Comparison of ENCODE assay signal across 18 cellular contexts in the genomic region with DNA sequence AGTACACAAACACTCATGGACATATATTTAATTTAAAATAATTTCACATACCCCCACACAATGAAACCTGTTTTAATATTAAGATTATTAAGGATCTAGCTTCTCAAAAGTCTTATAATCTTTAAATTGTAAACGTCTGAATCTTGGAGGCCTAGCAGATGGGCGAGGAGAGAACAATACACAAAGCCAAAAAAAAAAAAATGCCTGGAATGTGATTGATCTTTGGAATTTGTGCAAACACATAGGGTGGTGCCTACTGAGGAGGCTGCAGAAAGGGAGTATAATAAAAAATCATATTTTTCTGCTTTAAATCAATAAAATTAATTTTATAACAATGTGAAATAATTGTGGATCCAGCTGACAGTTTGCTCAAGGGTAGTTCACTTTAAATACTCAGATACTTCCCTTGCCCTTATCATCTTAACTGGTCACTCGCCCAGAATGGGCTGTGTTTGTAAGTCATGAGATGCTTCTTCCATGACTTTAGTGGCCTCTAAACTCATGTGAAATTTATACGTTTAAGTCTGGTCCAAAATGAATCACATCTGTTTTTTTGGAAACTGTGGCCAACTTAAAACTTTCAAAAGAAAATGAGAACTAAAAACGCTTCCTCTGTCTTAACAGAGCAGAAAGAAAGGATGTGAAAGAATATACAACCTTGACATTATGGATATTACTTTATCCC.
A peak's percentile ranks its signal among the peaks of the same experiment; 100 is the strongest.
DNase-seq lines count a peak whose midpoint lies in the region; ATAC-seq and TF ChIP-seq lines count a peak whose summit lies in the region.
"Had no signal": no experiment of that assay in that cellular context is flagged by ENCODE, and none has a peak within 500 bp of the region (broad histone marks: within the 10 kb centered on the region; RNA-seq: fewer than 3 reads in every experiment).

No MANE protein-coding gene starts in this region.

- H3K4me1 ChIP-seq in neural progenitor cell = no peaks in the 10 kb centered on the region
- H3K4me1 ChIP-seq: prostate gland had no signal

- DNase-seq in AG09319 (ENCODE audit: extremely low read depth, low read depth) (peak; percentile 44), MG63 (peak; percentile 57), fibroblast of the aortic adventitia (ENCODE audit: low read depth) (peak; percentile 95), neural progenitor cell (ENCODE audit: low spot score) (peak; percentile 15), D341Med (ENCODE audit: low spot score) (no peak), SIG-M5 treated with dmso at 0.1 percent for 504 hours (lab: John Stamatoyannopoulos, UW; ENCODE audit: unreplicated experiment) (no peak)
- DNase-seq: activated CD8-positive, alpha-beta memory T cell treated with anti-CD3 and anti-CD28 coated beads, Interleukin-2, amount 10 ng/mL, durations not matched to agents 7 days and 5 days; activated gamma-delta T cell treated with Interleukin-2 at 50 U/mL for 16 hours; Calu3; cortex of kidney; left cardiac atrium; NCI-H1694 treated with DMSO at 0.1 percent for 48 hours; SJCRH30; stimulated activated naive CD4-positive, alpha-beta T cell treated with Interleukin-2 at 50 U/mL for 16 hours had no signal

- H3K9me3 Mint-ChIP-seq in neural progenitor cell = peaks cover 2% of the 10 kb centered on the region

- no peaks in the 10 kb centered on the region for H3K36me3 ChIP-seq in MG63
- no peaks in the 10 kb centered on the region for H3K36me3 ChIP-seq in neural progenitor cell
- H3K36me3 ChIP-seq: prostate gland, SJCRH30 had no signal

- no peak overlapping the region for H3K4me2 ChIP-seq in neural progenitor cell

- H3K36me3 Mint-ChIP-seq in neural progenitor cell = no peaks in the 10 kb centered on the region
- H3K36me3 Mint-ChIP-seq: activated CD8-positive, alpha-beta memory T cell treated with anti-CD3 and anti-CD28 coated beads, Interleukin-2, amount 10 ng/mL, durations not matched to agents 7 days and 5 days had no signal

- H3K9me3 ChIP-seq in MG63 (no peaks in the 10 kb centered on the region), neural progenitor cell (ENCODE audit: low read depth) (no peaks in the 10 kb centered on the region)
- H3K9me3 ChIP-seq: prostate gland, SJCRH30 had no signal

- H3K4me3 Mint-ChIP-seq in neural progenitor cell = no peak overlapping the region
- H3K4me3 Mint-ChIP-seq: activated CD8-positive, alpha-beta memory T cell treated with anti-CD3 and anti-CD28 coated beads, Interleukin-2, amount 10 ng/mL, durations not matched to agents 7 days and 5 days had no signal

- no peak overlapping the region for H3K27ac Mint-ChIP-seq in neural progenitor cell
- H3K27ac Mint-ChIP-seq: activated CD8-positive, alpha-beta memory T cell treated with anti-CD3 and anti-CD28 coated beads, Interleukin-2, amount 10 ng/mL, durations not matched to agents 7 days and 5 days had no signal

- no peaks in the 10 kb centered on the region for H3K4me1 Mint-ChIP-seq in neural progenitor cell
- H3K4me1 Mint-ChIP-seq: activated CD8-positive, alpha-beta memory T cell treated with anti-CD3 and anti-CD28 coated beads, Interleukin-2, amount 10 ng/mL, durations not matched to agents 7 days and 5 days had no signal

- H3K4me3 ChIP-seq in MG63 (no peak overlapping the region), fibroblast of the aortic adventitia (ENCODE audit: low read depth, low read length) (no peak overlapping the region), neural progenitor cell (no peak overlapping the region)
- H3K4me3 ChIP-seq: prostate gland, SJCRH30 had no signal

- no peaks in the 10 kb centered on the region for H3K27me3 Mint-ChIP-seq in neural progenitor cell (ENCODE audit: insufficient read depth, low read depth)
- H3K27me3 Mint-ChIP-seq: activated CD8-positive, alpha-beta memory T cell treated with anti-CD3 and anti-CD28 coated beads, Interleukin-2, amount 10 ng/mL, durations not matched to agents 7 days and 5 days had no signal

- no peak overlapping the region for H3K27ac ChIP-seq in neural progenitor cell
- H3K27ac ChIP-seq: prostate gland, SJCRH30 had no signal

- H4K20me1 ChIP-seq in neural progenitor cell (ENCODE audit: low read depth) = no peaks in the 10 kb centered on the region

- no peaks in the 10 kb centered on the region for H3F3A ChIP-seq in neural progenitor cell (ENCODE audit: low read depth)

- no peak overlapping the region for H3K9ac ChIP-seq in neural progenitor cell

- H3K79me2 ChIP-seq in neural progenitor cell (ENCODE audit: low read depth) = no peaks in the 10 kb centered on the region

- no peaks in the 10 kb centered on the region for H3K27me3 ChIP-seq in MG63
- H3K27me3 ChIP-seq in neural progenitor cell = no peaks in the 10 kb centered on the region
- H3K27me3 ChIP-seq: SJCRH30 had no signal

- no peak for ATAC-seq in HG02588 (IDR thresholded peaks at IDR 0.05; ENCODE audit: unreplicated experiment)
- ATAC-seq in GM18873 (IDR thresholded peaks at IDR 0.05; ENCODE audit: low FRiP score, unreplicated experiment) = no peak
- ATAC-seq: activated CD8-positive, alpha-beta memory T cell treated with anti-CD3 and anti-CD28 coated beads, Interleukin-2, amount 10 ng/mL, durations not matched to agents 7 days and 5 days; esophagus mucosa had no signal

- H2AFZ ChIP-seq in neural progenitor cell (replicated peaks) = no peak overlapping the region

- TF ChIP-seq CTCF in AG09319 (IDR thresholded peaks at IDR 0.05; ENCODE audit: low read depth, low read length) (no peak), fibroblast of the aortic adventitia (IDR thresholded peaks at IDR 0.05; ENCODE audit: insufficient read depth, low read length) (no peak), neural progenitor cell (IDR thresholded peaks at IDR 0.05) (no peak)

Comparison
In these comparisons a context has a peak if more than half of its experiments do, and no peak if none do; other contexts are left out.
1. DNase-seq: peak in AG09319 (single experiment), MG63 (single experiment), fibroblast of the aortic adventitia (single experiment) and neural progenitor cell (single experiment); none in D341Med (single experiment) and SIG-M5 treated with dmso at 0.1 percent for 504 hours (single experiment).